22 cellular contexts compared by ENCODE assay signal in the genomic region with DNA sequence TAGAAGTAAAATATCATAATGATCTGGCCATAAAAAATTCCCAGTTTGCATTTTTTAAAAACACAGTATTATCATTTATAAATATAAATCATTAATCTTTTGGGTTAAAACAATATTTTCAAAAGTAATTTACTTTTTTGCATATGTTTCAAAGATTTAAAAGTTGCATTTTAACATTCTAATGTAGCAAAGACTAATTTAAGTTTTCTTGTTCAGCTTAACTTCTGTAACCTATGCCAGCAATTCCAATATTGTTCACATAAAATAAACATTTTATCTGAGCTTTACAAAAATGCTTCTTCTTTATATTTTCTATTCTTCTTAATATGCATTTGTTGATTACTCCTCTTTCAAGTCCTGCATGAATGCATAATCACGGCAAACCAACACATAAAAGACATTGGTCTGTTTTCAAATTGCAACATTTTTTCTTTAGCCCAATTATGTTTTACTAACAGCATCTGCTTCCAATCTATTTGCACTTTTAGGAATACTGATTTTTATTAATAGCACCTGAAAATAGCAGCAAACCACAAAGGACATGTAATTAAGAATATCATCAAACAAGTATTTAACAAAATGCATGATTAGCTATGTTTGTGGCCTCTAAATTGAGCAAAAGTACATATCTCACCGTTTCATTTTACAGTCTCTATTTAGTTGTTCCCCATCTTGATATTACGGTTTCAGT.
"Had no signal": no experiment of that assay in that cellular context is flagged by ENCODE, and none has a peak within 500 bp of the region (broad histone marks: within the 10 kb centered on the region; RNA-seq: fewer than 3 reads in every experiment).

No MANE protein-coding gene starts in this region.

- DNase-seq: activated CD4-positive, alpha-beta T cell treated with anti-CD3 and anti-CD28 coated beads, Interleukin-2, amount 10 ng/mL, durations not matched to agents 24 days and 14 days; activated CD8-positive, alpha-beta T cell treated with anti-CD3 and anti-CD28 coated beads for 36 hours; activated naive CD4-positive, alpha-beta T cell treated with anti-CD3 and anti-CD28 coated beads, Interleukin-2, amount 10 ng/mL, durations not matched to agents 7 days and 5 days; activated T-cell treated with anti-CD3 and anti-CD28 coated beads, Interleukin-2, amount 50 U/mL, for 24 hours; aorta; brain microvascular endothelial cell; central memory CD4-positive, alpha-beta T cell; dorsolateral prefrontal cortex; endodermal cell; foreskin keratinocyte; hippocampal formation; islet precursor cell; natural killer cell; sigmoid colon; spleen; stimulated activated CD8-positive, alpha-beta memory T cell treated with anti-CD3 and anti-CD28 coated beads, Interleukin-4, amount 100 ng/mL, for 48 hours; stimulated activated naive CD4-positive, alpha-beta T cell; T-helper 9 cell; thyroid gland had no signal

- H3K4me1 ChIP-seq: foreskin keratinocyte, parathyroid adenoma, thyroid gland had no signal

- H3K9me3 ChIP-seq: thyroid gland had no signal

- H3K27ac ChIP-seq: brain microvascular endothelial cell, dorsolateral prefrontal cortex, foreskin keratinocyte, neutrophil, parathyroid adenoma, sigmoid colon, spleen, thyroid gland had no signal

- H3K4me3 ChIP-seq: dorsolateral prefrontal cortex, lung, sigmoid colon, spleen, thyroid gland had no signal

- ATAC-seq: activated CD8-positive, alpha-beta T cell treated with anti-CD3 and anti-CD28 coated beads for 36 hours; foreskin keratinocyte; natural killer cell had no signal
